8 cellular contexts compared by ENCODE assay signal in the genomic region with DNA sequence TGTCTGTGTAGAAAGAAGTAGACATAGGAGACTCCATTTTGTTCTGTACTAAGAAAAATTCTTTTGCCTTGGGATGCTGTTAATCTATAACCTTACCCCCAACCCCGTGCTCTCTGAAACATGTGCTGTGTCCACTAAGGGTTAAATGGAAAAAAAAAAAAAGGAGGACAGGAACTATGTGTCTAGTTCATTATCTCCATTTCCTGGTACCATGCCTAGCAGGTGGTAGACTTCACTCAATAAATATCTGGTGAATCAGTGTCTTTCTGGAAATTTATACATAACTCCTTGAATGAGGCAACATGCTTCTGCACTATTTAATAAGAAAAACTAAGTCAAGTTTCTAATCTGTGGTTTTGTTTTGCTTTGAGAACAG. TPM values are rescaled to one million over a fixed set of nuclear protein-coding genes. Genes with fewer than 3 reads are reported as not detected.
DNase-seq lines count a peak whose midpoint lies in the region; ATAC-seq, FAIRE-seq and TF ChIP-seq lines count a peak whose summit lies in the region.
"Not testable (repeated sequence)": the region's sequence is repeated elsewhere in the genome, so short reads cannot be mapped to it uniquely, and the experiment has no call there.
"Had no signal": no experiment of that assay in that cellular context is flagged by ENCODE, and none has a peak within 500 bp of the region (broad histone marks: within the 10 kb centered on the region; RNA-seq: fewer than 3 reads in every experiment).

No MANE protein-coding gene starts in this region.

- not testable (repeated sequence) for ATAC-seq in lung (ENCODE audit: insufficient read depth, low FRiP score)

- H3K4me1 ChIP-seq in BLaER1 treated with 17β-estradiol and CSF1 and Interleukin-3, amounts not matched to agents 10 nM and 100 nM: peaks cover 20 to 39% (median 34%) of the 10 kb centered on the region in 10 experiments
- H3K4me1 ChIP-seq in endothelial cell of umbilical vein (ENCODE audit: control insufficient read depth, extremely low read depth, insufficient read depth, low read length): peaks cover 14% of the 10 kb centered on the region
- H3K4me1 ChIP-seq in lung (ENCODE audit: control insufficient read depth in 2 of 2, insufficient read depth in 2 of 2, low read length in 2 of 2); small intestine (ENCODE audit: control insufficient read depth in 2 of 2, insufficient read depth in 1 of 2, low read depth in 1 of 2, low read length in 1 of 2): not testable (repeated sequence)

- peak overlapping the region; percentile 99 for H3K4me3 Mint-ChIP-seq in activated naive CD4-positive, alpha-beta T cell treated with anti-CD3 and anti-CD28 coated beads for 36 hours

- TF ChIP-seq POLR2A in NB4 (IDR thresholded peaks at IDR 0.05; ENCODE audit: extremely low read depth, insufficient read length); endothelial cell of umbilical vein (IDR thresholded peaks at IDR 0.05; ENCODE audit: low read depth, low read length): not testable (repeated sequence)

- H4K20me1 ChIP-seq in BLaER1 treated with 17β-estradiol and CSF1 and Interleukin-3, amounts not matched to agents 10 nM and 100 nM: peaks cover 0 to 14% (median 2%) of the 10 kb centered on the region in 11 experiments; a peak in 4 of 22 replicates
- H4K20me1 ChIP-seq in endothelial cell of umbilical vein (replicated peaks; ENCODE audit: control insufficient read depth, extremely low read depth, insufficient read depth, low read length): not testable (repeated sequence)

- peak overlapping the region; percentile 79 to 89 (median 86) for H3K9ac ChIP-seq in BLaER1 treated with 17β-estradiol and CSF1 and Interleukin-3, amounts not matched to agents 10 nM and 100 nM
- H3K9ac ChIP-seq in endothelial cell of umbilical vein (replicated peaks; ENCODE audit: extremely low read depth, insufficient read depth, low read length): peak overlapping the region; percentile 61

- POLR2A ChIA-PET in endothelial cell of umbilical vein (lab: Charles Lee): interaction anchor here (1.0 kb wide), 1 partner anchor 8 kb away, joined by 3 read pairs; a partner anchor contains a TSS

- intact Hi-C loops in activated naive CD4-positive, alpha-beta T cell treated with anti-CD3 and anti-CD28 coated beads for 36 hours (cut with micrococcal nuclease): loop anchor here (1.0 to 2.0 kb wide), 6 partner anchors 8 to 247 kb away; a partner anchor contains a TSS
- intact Hi-C loops in endothelial cell of umbilical vein (cut with micrococcal nuclease): loop anchor here (1.0 kb wide), 2 partner anchors 8 to 36 kb away; a partner anchor contains a TSS

- peak overlapping the region; percentile 69 to 90 (median 84) for H3K27ac ChIP-seq in BLaER1 treated with 17β-estradiol and CSF1 and Interleukin-3, amounts not matched to agents 10 nM and 100 nM
- H3K27ac ChIP-seq in endothelial cell of umbilical vein (ENCODE audit: insufficient read depth, low read depth, low read length) (peak overlapping the region; percentile 50), lung (ENCODE audit: low read depth in 1 of 2, low read length in 1 of 2) (peak overlapping the region; percentile 83 to 87), small intestine (ENCODE audit: low read depth in 1 of 2, low read length in 1 of 2) (peak overlapping the region; percentile 50 to 92)

- WGBS in lung, 2 donors: 56 to 83% methylated on average over 1 of the region's 1 CpG
- 42 to 67% (median 50%) methylated on average over 1 of the region's 1 CpG for WGBS in small intestine, 3 donors

- not testable (repeated sequence) for H3K9me1 ChIP-seq in endothelial cell of umbilical vein (replicated peaks; ENCODE audit: control insufficient read depth, extremely low read depth, insufficient read depth, low read length)

- peak overlapping the region; percentile 85 for H2AFZ ChIP-seq in endothelial cell of umbilical vein (ENCODE audit: low read depth, low read length)

- not testable (repeated sequence) for H3K27me3 ChIP-seq in BLaER1 treated with 17β-estradiol and CSF1 and Interleukin-3, amounts not matched to agents 10 nM and 100 nM; endothelial cell of umbilical vein (ENCODE audit: control insufficient read depth in 2 of 2, insufficient read depth in 2 of 2, low read length in 2 of 2); lung (ENCODE audit: control insufficient read depth, insufficient read depth); small intestine (ENCODE audit: control insufficient read depth in 2 of 2, insufficient read depth in 2 of 2, low read length in 2 of 2)

- dilution Hi-C loops in endothelial cell of umbilical vein (cut with MboI; ENCODE audit: extremely low pct_ligation_motif_present, low sequenced_read_pairs): not testable (repeated sequence)

- TF ChIP-seq CTCF in NB4 (IDR thresholded peaks at IDR 0.05; ENCODE audit: low read depth, low read length); endothelial cell of umbilical vein (IDR thresholded peaks at IDR 0.05; ENCODE audit: extremely low read depth in 1 of 2, insufficient read depth in 1 of 2, low read depth in 1 of 2, low read length in 2 of 2); lung (IDR thresholded peaks at IDR 0.05; ENCODE audit: control extremely low read depth, extremely low read depth): not testable (repeated sequence)

- peak overlapping the region; percentile 97 for H3K27ac Mint-ChIP-seq in activated naive CD4-positive, alpha-beta T cell treated with anti-CD3 and anti-CD28 coated beads for 36 hours

- CTCF ChIA-PET in activated naive CD4-positive, alpha-beta T cell treated with anti-CD3 and anti-CD28 coated beads for 36 hours (lab: Charles Lee): not testable (repeated sequence)
- CTCF ChIA-PET in endothelial cell of umbilical vein (lab: Charles Lee): interaction anchor here (4.5 kb wide), 1 partner anchor 9 kb away, joined by 21 read pairs; a partner anchor contains a TSS

- not testable (repeated sequence) for DNase-seq in NB4 (ENCODE audit: low read depth); activated naive CD4-positive, alpha-beta T cell treated with anti-CD3 and anti-CD28 coated beads for 36 hours; endothelial cell of umbilical vein (ENCODE audit: low read depth, low spot score); lung (ENCODE audit: low spot score); small intestine

- BruUV-seq in endothelial cell of umbilical vein (replicated peaks; lab: Mats Ljungman, UMichigan): not testable (repeated sequence)

- H3K27me3 Mint-ChIP-seq in activated naive CD4-positive, alpha-beta T cell treated with anti-CD3 and anti-CD28 coated beads for 36 hours (ENCODE audit: low read depth): not testable (repeated sequence)

- H3K36me3 Mint-ChIP-seq in activated naive CD4-positive, alpha-beta T cell treated with anti-CD3 and anti-CD28 coated beads for 36 hours (ENCODE audit: low read depth): peaks cover 29% of the 10 kb centered on the region

- H3K9me3 ChIP-seq in BLaER1 treated with 17β-estradiol and CSF1 and Interleukin-3, amounts not matched to agents 10 nM and 100 nM (replicated peaks in 1 of 11); endothelial cell of umbilical vein (replicated peaks; ENCODE audit: control insufficient read depth, insufficient read depth, low read length); lung (ENCODE audit: control insufficient read depth in 2 of 2, insufficient read depth in 1 of 2, low read length in 1 of 2); small intestine (ENCODE audit: control insufficient read depth, low read depth): not testable (repeated sequence)

- peaks cover 0 to 33% (median 27%) of the 10 kb centered on the region in 11 experiments; a peak in 16 of 22 replicates for H3K36me3 ChIP-seq in BLaER1 treated with 17β-estradiol and CSF1 and Interleukin-3, amounts not matched to agents 10 nM and 100 nM
- not testable (repeated sequence) for H3K36me3 ChIP-seq in endothelial cell of umbilical vein (ENCODE audit: control insufficient read depth in 2 of 2, extremely low read depth in 1 of 2, insufficient read depth in 2 of 2, low read length in 2 of 2); lung (ENCODE audit: control insufficient read depth in 2 of 2, insufficient read depth in 2 of 2, low read length in 2 of 2); small intestine (ENCODE audit: control insufficient read depth in 2 of 2, insufficient read depth in 2 of 2, low read length in 2 of 2)

- H3K4me3 ChIP-seq in BLaER1 treated with 17β-estradiol and CSF1 and Interleukin-3, amounts not matched to agents 10 nM and 100 nM: peak overlapping the region; percentile 62 to 87 (median 78)
- H3K4me3 ChIP-seq in NB4 (ENCODE audit: low read depth, low read length): peak overlapping the region; percentile 93
- H3K4me3 ChIP-seq in endothelial cell of umbilical vein (replicated peaks in 1 of 3; ENCODE audit: insufficient read depth in 1 of 3, low read depth in 1 of 3, low read length in 3 of 3): peak overlapping the region; percentile 39 to 76 (median 55)
- H3K4me3 ChIP-seq in lung: peak overlapping the region; percentile 29
- peak overlapping the region; percentile 32 to 54 for H3K4me3 ChIP-seq in small intestine (ENCODE audit: low read depth in 1 of 2, low read length in 2 of 2)

- not testable (repeated sequence) for H3K9me3 Mint-ChIP-seq in activated naive CD4-positive, alpha-beta T cell treated with anti-CD3 and anti-CD28 coated beads for 36 hours

- H3K4me2 ChIP-seq in BLaER1 treated with 17β-estradiol and CSF1 and Interleukin-3, amounts not matched to agents 10 nM and 100 nM: peak overlapping the region; percentile 66 to 99 (median 93)
- peak overlapping the region; percentile 74 for H3K4me2 ChIP-seq in endothelial cell of umbilical vein (ENCODE audit: insufficient read depth, low read length)

- FAIRE-seq in endothelial cell of umbilical vein (lab: Jason Lieb, UNC); small intestine (lab: Jason Lieb, UNC): not testable (repeated sequence)

- H3K4me1 Mint-ChIP-seq in activated naive CD4-positive, alpha-beta T cell treated with anti-CD3 and anti-CD28 coated beads for 36 hours (ENCODE audit: low read depth): peaks cover 16% of the 10 kb centered on the region

- peaks cover 32% of the 10 kb centered on the region for H3K79me2 ChIP-seq in endothelial cell of umbilical vein (ENCODE audit: control insufficient read depth, insufficient read depth, low read length)

RNA-seq across cellular contexts. Expression of a gene that starts 0.7 kb away (rescaled TPM):
- 100 to 1,000 TPM; 147 to 154 TPM for total RNA-seq in activated naive CD4-positive, alpha-beta T cell treated with anti-CD3 and anti-CD28 coated beads for 36 hours
- total RNA-seq in endothelial cell of umbilical vein (44.3 and 53.7 TPM in 2 replicates), lung (1 to 10 TPM; 1.5 to 3.5 TPM)
- polyA plus RNA-seq in endothelial cell of umbilical vein (20.7 and 27.1 TPM in 2 replicates), lung (1 to 10 TPM; 1.5 to 2.7 TPM), small intestine (10 to 100 TPM in 1 of 3 donors, 1 to 10 TPM in 2; 1.1 to 17.7 (median 1.3) TPM)
- polyA plus RNA-seq in endothelial cell of umbilical vein (2011; cell fraction: cytosol; rRNA removed): 34.6 and 38.3 TPM in 2 replicates
- 62.1 and 84.1 TPM in 2 replicates for polyA plus RNA-seq in endothelial cell of umbilical vein (2011; cell fraction: nucleus; rRNA removed)
- polyA plus RNA-seq in endothelial cell of umbilical vein (2012): 12.8 and 33.8 TPM in 2 replicates
- polyA minus RNA-seq in endothelial cell of umbilical vein: 29.5 and 34.5 TPM in 2 replicates
- polyA minus RNA-seq in endothelial cell of umbilical vein (2011; cell fraction: cytosol; rRNA and poly(A)+ RNA removed): 54.4 TPM
- polyA minus RNA-seq in endothelial cell of umbilical vein (2011; cell fraction: nucleus; rRNA and poly(A)+ RNA removed): 13.9 and 23.8 TPM in 2 replicates

RNA-seq across cellular contexts. Expression of a gene that starts 8.0 kb away (rescaled TPM):
- not detected for total RNA-seq in activated naive CD4-positive, alpha-beta T cell treated with anti-CD3 and anti-CD28 coated beads for 36 hours
- total RNA-seq in endothelial cell of umbilical vein (not detected in 2 replicates), lung (not detected)
- polyA plus RNA-seq in endothelial cell of umbilical vein (not detected in 2 replicates), lung (not detected), small intestine (not detected)
- not detected in 2 replicates for polyA plus RNA-seq in endothelial cell of umbilical vein (2011; cell fraction: cytosol; rRNA removed)
- polyA plus RNA-seq in endothelial cell of umbilical vein (2011; cell fraction: nucleus; rRNA removed): under 0.01 TPM in 1 of 2 replicates, not detected in the other
- not detected in 2 replicates for polyA plus RNA-seq in endothelial cell of umbilical vein (2012)
- under 0.01 TPM in 2 replicates for polyA minus RNA-seq in endothelial cell of umbilical vein
- 827 TPM for polyA minus RNA-seq in endothelial cell of umbilical vein (2011; cell fraction: cytosol; rRNA and poly(A)+ RNA removed)
- under 0.01 TPM in 2 replicates for polyA minus RNA-seq in endothelial cell of umbilical vein (2011; cell fraction: nucleus; rRNA and poly(A)+ RNA removed)
- total RNA-seq: LHCN-M2, pulmonary artery endothelial cell had no signal

RNA-seq across cellular contexts. Expression of a gene that starts 36.4 kb away (rescaled TPM):
- 1,000 to 10,000 TPM; 3,619 to 3,772 TPM for total RNA-seq in activated naive CD4-positive, alpha-beta T cell treated with anti-CD3 and anti-CD28 coated beads for 36 hours
- total RNA-seq in endothelial cell of umbilical vein (1,842 and 1,896 TPM in 2 replicates), lung (1,000 to 10,000 TPM; 1,445 to 1,832 TPM)
- polyA plus RNA-seq in endothelial cell of umbilical vein (1,808 and 2,306 TPM in 2 replicates), lung (1,000 to 10,000 TPM; 1,551 to 3,558 TPM), small intestine (1,000 to 10,000 TPM; 1,153 to 3,026 (median 2,124) TPM)
- 3,283 and 3,531 TPM in 2 replicates for polyA plus RNA-seq in endothelial cell of umbilical vein (2011; cell fraction: cytosol; rRNA removed)
- 932 and 975 TPM in 2 replicates for polyA plus RNA-seq in endothelial cell of umbilical vein (2011; cell fraction: nucleus; rRNA removed)
- polyA plus RNA-seq in endothelial cell of umbilical vein (2012): 2,261 and 2,441 TPM in 2 replicates
- 588 and 642 TPM in 2 replicates for polyA minus RNA-seq in endothelial cell of umbilical vein
- polyA minus RNA-seq in endothelial cell of umbilical vein (2011; cell fraction: cytosol; rRNA and poly(A)+ RNA removed): 729 TPM
- polyA minus RNA-seq in endothelial cell of umbilical vein (2011; cell fraction: nucleus; rRNA and poly(A)+ RNA removed): 116 and 129 TPM in 2 replicates

RNA-seq across cellular contexts. Expression of a gene that starts 49.0 kb away (rescaled TPM):
- total RNA-seq in activated naive CD4-positive, alpha-beta T cell treated with anti-CD3 and anti-CD28 coated beads for 36 hours: under 1 TPM; 0.74 to 0.79 TPM
- total RNA-seq in endothelial cell of umbilical vein: 0.21 TPM in 1 of 2 replicates, not detected in the other
- 0.21 and 0.29 TPM in 2 replicates for polyA plus RNA-seq in endothelial cell of umbilical vein
- 0.04 and 0.18 TPM in 2 replicates for polyA plus RNA-seq in endothelial cell of umbilical vein (2011; cell fraction: cytosol; rRNA removed)
- 1.5 and 2.3 TPM in 2 replicates for polyA plus RNA-seq in endothelial cell of umbilical vein (2011; cell fraction: nucleus; rRNA removed)
- polyA plus RNA-seq in endothelial cell of umbilical vein (2012): 0.13 and 0.19 TPM in 2 replicates
- 0.23 TPM in 1 of 2 replicates, not detected in the other for polyA minus RNA-seq in endothelial cell of umbilical vein
- not detected for polyA minus RNA-seq in endothelial cell of umbilical vein (2011; cell fraction: cytosol; rRNA and poly(A)+ RNA removed)
- polyA minus RNA-seq in endothelial cell of umbilical vein (2011; cell fraction: nucleus; rRNA and poly(A)+ RNA removed): 0.38 TPM in 1 of 2 replicates, not detected in the other
- 1 to 10 TPM in 1 of 2 donors, under 1 TPM in 1; 0.23 to 1.4 TPM for total RNA-seq in lung
- under 1 TPM; 0.33 to 0.79 TPM for polyA plus RNA-seq in lung
- 10 to 100 TPM in 1 of 3 donors, 1 to 10 TPM in 2; 7.4 to 20.5 (median 9.0) TPM for polyA plus RNA-seq in small intestine
- total RNA-seq: LHCN-M2 had no signal

Comparison
In these comparisons a context has a peak if more than half of its experiments do, and no peak if none do; other contexts are left out.
1. H3K4me3 ChIP-seq: peak in every context shown above with its lines; median percentile 93 in NB4; 78 in BLaER1 treated with 17β-estradiol and CSF1 and Interleukin-3, amounts not matched to agents 10 nM and 100 nM; 55 in endothelial cell of umbilical vein; 43 in small intestine; 29 in lung.
2. RNA of a gene that starts 0.7 kb away (total RNA-seq): 147 to 154 TPM in activated naive CD4-positive, alpha-beta T cell treated with anti-CD3 and anti-CD28 coated beads for 36 hours and 44.3 to 53.7 TPM in endothelial cell of umbilical vein; 1.5 to 3.5 TPM in lung; every median in the first group is over 10 times any median in the second.
3. Peak in every context shown above with its lines, with median percentiles within 50 percentile points of each other: H3K27ac ChIP-seq.